Comparison of ENCODE assay signal across 36 cellular contexts in the genomic region with DNA sequence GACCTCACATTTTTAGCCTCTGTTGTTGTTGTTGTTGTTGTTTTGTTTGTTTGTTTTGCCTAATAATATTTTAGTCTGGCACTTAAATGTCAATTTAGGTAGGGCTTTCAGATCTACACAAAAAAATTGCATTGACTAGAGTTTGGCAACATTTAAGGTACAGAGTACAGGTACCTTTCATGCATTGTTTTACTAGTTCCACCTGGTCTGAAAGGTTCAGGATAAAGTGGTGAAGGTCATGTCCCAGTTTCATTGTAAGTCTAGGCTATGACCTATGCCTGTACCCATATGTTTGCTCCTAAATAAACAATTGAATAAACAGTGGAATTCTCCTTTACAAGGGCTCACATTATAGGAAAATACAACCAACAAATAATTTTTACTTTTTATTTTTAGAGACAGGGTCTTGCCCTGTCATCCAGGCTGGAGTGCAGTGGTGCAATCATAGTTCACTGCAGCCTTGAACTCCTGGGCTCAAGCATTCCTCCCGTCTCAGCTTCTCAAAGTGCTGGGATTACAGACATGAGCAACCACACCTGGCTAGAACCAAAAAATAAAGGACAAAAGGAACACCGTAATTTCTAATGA. TPM values are rescaled to one million over a fixed set of nuclear protein-coding genes. Genes with fewer than 3 reads are reported as not detected.
"Had no signal": no experiment of that assay in that cellular context is flagged by ENCODE, and none has a peak within 500 bp of the region (broad histone marks: within the 10 kb centered on the region; RNA-seq: fewer than 3 reads in every experiment).

No MANE protein-coding gene starts in this region.

- ATAC-seq: activated CD8-positive, alpha-beta T cell treated with anti-CD3 and anti-CD28 coated beads for 36 hours; activated naive CD4-positive, alpha-beta T cell treated with anti-CD3 and anti-CD28 coated beads, Interleukin-2, amount 50 U/mL, for 72 hours; activated T-cell treated with anti-CD3 and anti-CD28 coated beads, Interleukin-2, amount 50 U/mL, for 4 hours; activated T-cell treated with anti-CD3 and anti-CD28 coated beads, Interleukin-2, amount 50 U/mL, for 72 hours; activated T-helper 17 cell treated with anti-CD3 and anti-CD28 coated beads, Interleukin-2, amount 50 U/mL, for 72 hours; body of pancreas had no signal

- H3K4me3 Mint-ChIP-seq: activated B cell treated with CpG ODN at 0.5 μM for 24 hours; activated CD4-positive, alpha-beta memory T cell treated with anti-CD3 and anti-CD28 coated beads for 36 hours; activated CD4-positive, alpha-beta T cell treated with anti-CD3 and anti-CD28 coated beads, Interleukin-2, amount 10 ng/mL, durations not matched to agents 24 days and 14 days; activated CD8-positive, alpha-beta T cell treated with anti-CD3 and anti-CD28 coated beads for 36 hours; activated naive CD4-positive, alpha-beta T cell treated with anti-CD3 and anti-CD28 coated beads for 36 hours; activated naive CD8-positive, alpha-beta T cell treated with anti-CD3 and anti-CD28 coated beads for 36 hours; activated T-cell treated with anti-CD3 and anti-CD28 coated beads, Interleukin-2, amount 50 U/mL, for 4 hours; activated T-cell treated with anti-CD3 and anti-CD28 coated beads, Interleukin-2, amount 50 U/mL, for 72 hours; activated T-helper 1 cell treated with anti-CD3 and anti-CD28 coated beads, Interleukin-12 subunit alpha, Interleukin-12 subunit beta, Interleukin-2, Interleukin-4 antibody, amounts not matched to agents 30 ng/mL and 10 ng/mL and 1 ng/mL, durations not matched to agents 14 hours and 24 hours and 36 hours; activated T-helper 17 cell treated with anti-CD3 and anti-CD28 coated beads, Interleukin-2, amount 50 U/mL, for 72 hours; T-helper 1 cell treated with Interleukin-12 subunit alpha and Interleukin-12 subunit beta and Interleukin-4 antibody, amounts not matched to agents 30 μg/mL and 1 μg/mL, for 36 hours; T-helper 2 cell treated with Interferon-gamma antibody and Interleukin-4, amounts not matched to agents 5 μg/mL and 100 μg/mL, for 36 hours had no signal

- H3K4me1 ChIP-seq: ascending aorta, body of pancreas, breast epithelium had no signal

- H3K27ac Mint-ChIP-seq: activated B cell treated with CpG ODN at 0.5 μM for 24 hours; activated CD4-positive, alpha-beta memory T cell treated with anti-CD3 and anti-CD28 coated beads for 36 hours; activated CD4-positive, alpha-beta T cell treated with anti-CD3 and anti-CD28 coated beads, Interleukin-2, amount 10 ng/mL, durations not matched to agents 24 days and 14 days; activated CD8-positive, alpha-beta T cell treated with anti-CD3 and anti-CD28 coated beads for 36 hours; activated naive CD4-positive, alpha-beta T cell treated with anti-CD3 and anti-CD28 coated beads for 36 hours; activated naive CD4-positive, alpha-beta T cell treated with anti-CD3 and anti-CD28 coated beads, Interleukin-2, amount 50 U/mL, for 72 hours; activated naive CD8-positive, alpha-beta T cell treated with anti-CD3 and anti-CD28 coated beads for 36 hours; activated T-cell treated with anti-CD3 and anti-CD28 coated beads, Interleukin-2, amount 50 U/mL, for 72 hours; activated T-helper 1 cell treated with anti-CD3 and anti-CD28 coated beads, Interleukin-12 subunit alpha, Interleukin-12 subunit beta, Interleukin-2, Interleukin-4 antibody, amounts not matched to agents 30 ng/mL and 10 ng/mL and 1 ng/mL, durations not matched to agents 14 hours and 24 hours and 36 hours; activated T-helper 17 cell treated with anti-CD3 and anti-CD28 coated beads, Interleukin-2, amount 50 U/mL, for 72 hours; T-helper 1 cell treated with Interleukin-12 subunit alpha and Interleukin-12 subunit beta and Interleukin-4 antibody, amounts not matched to agents 30 μg/mL and 1 μg/mL, for 36 hours; T-helper 2 cell treated with Interferon-gamma antibody and Interleukin-4, amounts not matched to agents 5 μg/mL and 100 μg/mL, for 36 hours had no signal

- H3K36me3 Mint-ChIP-seq: activated CD4-positive, alpha-beta memory T cell treated with anti-CD3 and anti-CD28 coated beads for 36 hours; activated naive CD4-positive, alpha-beta T cell treated with anti-CD3 and anti-CD28 coated beads, Interleukin-2, amount 50 U/mL, for 72 hours; activated naive CD8-positive, alpha-beta T cell treated with anti-CD3 and anti-CD28 coated beads for 36 hours had no signal

- DNase-seq: activated B cell treated with CpG ODN at 0.5 μM for 24 hours; activated CD4-positive, alpha-beta memory T cell treated with anti-CD3 and anti-CD28 coated beads for 36 hours; activated CD4-positive, alpha-beta T cell treated with anti-CD3 and anti-CD28 coated beads for 4 hours; activated CD4-positive, alpha-beta T cell treated with anti-CD3 and anti-CD28 coated beads, Interleukin-2, amount 10 ng/mL, durations not matched to agents 24 days and 14 days; activated CD4-positive, alpha-beta T cell treated with anti-CD3 and anti-CD28 coated beads, Interleukin-2, amount 50 U/mL, for 1 hour; activated CD4-positive, alpha-beta T cell treated with anti-CD3 and anti-CD28 coated beads, Interleukin-2, amount 50 U/mL, for 4 hours; activated CD4-positive, CD25-positive, alpha-beta regulatory T cell treated with anti-CD3 and anti-CD28 coated beads, Interleukin-2, amount 50 U/mL, for 72 hours; activated CD8-positive, alpha-beta memory T cell treated with anti-CD3 and anti-CD28 coated beads, Interleukin-2, amount 50 U/mL, for 4 hours; activated CD8-positive, alpha-beta T cell treated with anti-CD3 and anti-CD28 coated beads for 36 hours; activated effector memory CD4-positive, alpha-beta T cell treated with anti-CD3 and anti-CD28 coated beads, Interleukin-2, amount 50 U/mL, for 16 hours; activated gamma-delta T cell treated with Interleukin-2 at 50 U/mL for 16 hours; activated naive CD4-positive, alpha-beta T cell; activated naive CD4-positive, alpha-beta T cell treated with anti-CD3 and anti-CD28 coated beads for 36 hours; activated naive CD4-positive, alpha-beta T cell treated with anti-CD3 and anti-CD28 coated beads, Interleukin-2, amount 50 U/mL, for 16 hours; activated naive CD8-positive, alpha-beta T cell treated with anti-CD3 and anti-CD28 coated beads for 36 hours; activated T-cell treated with anti-CD3 and anti-CD28 coated beads for 4 hours; activated T-cell treated with anti-CD3 and anti-CD28 coated beads, Interleukin-2, amount 50 U/mL, for 1 hour; activated T-cell treated with anti-CD3 and anti-CD28 coated beads, Interleukin-2, amount 50 U/mL, for 4 hours; activated T-cell treated with anti-CD3 and anti-CD28 coated beads, Interleukin-2, amount 50 U/mL, for 72 hours; amygdala; anterior cingulate cortex; body of pancreas; brain microvascular endothelial cell; central memory CD4-positive, alpha-beta T cell; T-helper 1 cell; T-helper 2 cell; T-helper 9 cell had no signal

- H3K27me3 ChIP-seq: ascending aorta, body of pancreas, brain microvascular endothelial cell had no signal

- H3K27me3 Mint-ChIP-seq: activated CD8-positive, alpha-beta T cell treated with anti-CD3 and anti-CD28 coated beads for 36 hours; activated T-helper 17 cell treated with anti-CD3 and anti-CD28 coated beads, Interleukin-2, amount 50 U/mL, for 72 hours had no signal

- H3K36me3 ChIP-seq: ascending aorta, brain microvascular endothelial cell, breast epithelium had no signal

- H3K9me3 Mint-ChIP-seq: activated B cell treated with CpG ODN at 0.5 μM for 24 hours; activated CD4-positive, alpha-beta memory T cell treated with anti-CD3 and anti-CD28 coated beads for 36 hours; activated CD4-positive, alpha-beta T cell treated with anti-CD3 and anti-CD28 coated beads, Interleukin-2, amount 10 ng/mL, durations not matched to agents 24 days and 14 days; activated CD8-positive, alpha-beta T cell treated with anti-CD3 and anti-CD28 coated beads for 36 hours; activated naive CD4-positive, alpha-beta T cell treated with anti-CD3 and anti-CD28 coated beads for 36 hours; activated naive CD4-positive, alpha-beta T cell treated with anti-CD3 and anti-CD28 coated beads, Interleukin-2, amount 50 U/mL, for 72 hours; activated naive CD8-positive, alpha-beta T cell treated with anti-CD3 and anti-CD28 coated beads for 36 hours; activated T-cell treated with anti-CD3 and anti-CD28 coated beads, Interleukin-2, amount 50 U/mL, for 4 hours; activated T-cell treated with anti-CD3 and anti-CD28 coated beads, Interleukin-2, amount 50 U/mL, for 72 hours; activated T-helper 1 cell treated with anti-CD3 and anti-CD28 coated beads, Interleukin-12 subunit alpha, Interleukin-12 subunit beta, Interleukin-2, Interleukin-4 antibody, amounts not matched to agents 30 ng/mL and 10 ng/mL and 1 ng/mL, durations not matched to agents 14 hours and 24 hours and 36 hours; activated T-helper 17 cell treated with anti-CD3 and anti-CD28 coated beads, Interleukin-2, amount 50 U/mL, for 72 hours; T-helper 1 cell treated with Interleukin-12 subunit alpha and Interleukin-12 subunit beta and Interleukin-4 antibody, amounts not matched to agents 30 μg/mL and 1 μg/mL, for 36 hours; T-helper 2 cell treated with Interferon-gamma antibody and Interleukin-4, amounts not matched to agents 5 μg/mL and 100 μg/mL, for 36 hours had no signal

- H3K9me3 ChIP-seq: ascending aorta, body of pancreas, breast epithelium had no signal

- H3K27ac ChIP-seq: ascending aorta, body of pancreas, brain microvascular endothelial cell, breast epithelium, VCaP had no signal

- H3K4me1 Mint-ChIP-seq: activated B cell treated with CpG ODN at 0.5 μM for 24 hours; activated CD4-positive, alpha-beta T cell treated with anti-CD3 and anti-CD28 coated beads, Interleukin-2, amount 10 ng/mL, durations not matched to agents 24 days and 14 days; activated naive CD8-positive, alpha-beta T cell treated with anti-CD3 and anti-CD28 coated beads for 36 hours; activated T-helper 17 cell treated with anti-CD3 and anti-CD28 coated beads, Interleukin-2, amount 50 U/mL, for 72 hours had no signal

- H3K4me3 ChIP-seq: ascending aorta, body of pancreas, breast epithelium had no signal

RNA-seq across cellular contexts. Expression of a gene that starts 13.8 kb away (rescaled TPM):
- total RNA-seq: activated B cell treated with CpG ODN at 0.5 μM for 24 hours; activated CD4-positive, alpha-beta memory T cell treated with anti-CD3 and anti-CD28 coated beads for 36 hours; activated CD4-positive, alpha-beta T cell treated with anti-CD3 and anti-CD28 coated beads, Interleukin-2, amount 10 ng/mL, durations not matched to agents 24 days and 14 days; activated CD8-positive, alpha-beta memory T cell treated with anti-CD3 and anti-CD28 coated beads for 36 hours; activated CD8-positive, alpha-beta T cell treated with anti-CD3 and anti-CD28 coated beads for 36 hours; activated naive CD4-positive, alpha-beta T cell treated with anti-CD3 and anti-CD28 coated beads for 36 hours; activated naive CD4-positive, alpha-beta T cell treated with anti-CD3 and anti-CD28 coated beads, Interleukin-2, amount 50 U/mL, for 72 hours; activated naive CD8-positive, alpha-beta T cell treated with anti-CD3 and anti-CD28 coated beads for 36 hours; activated T-cell treated with anti-CD3 and anti-CD28 coated beads, Interleukin-2, amount 50 U/mL, for 72 hours; activated T-helper 1 cell treated with anti-CD3 and anti-CD28 coated beads, Interleukin-12 subunit alpha, Interleukin-12 subunit beta, Interleukin-2, Interleukin-4 antibody, amounts not matched to agents 30 ng/mL and 10 ng/mL and 1 ng/mL, durations not matched to agents 14 hours and 24 hours and 36 hours; activated T-helper 17 cell treated with anti-CD3 and anti-CD28 coated beads, Interleukin-2, amount 50 U/mL, for 72 hours had no signal
